In genomic region chr1:228486596-228487335, GRCh38 we compare ENCODE assay signal across 1 cellular context.
A peak's percentile ranks its signal among the peaks of the same experiment; 100 is the strongest.
TF ChIP-seq lines count a peak whose summit lies in the region.

No MANE protein-coding gene starts in this region.

TF ChIP-seq in K562, 482 proteins besides CTCF, POLR2A, EP300 and RAD21 (continued from another document and continues in another):
- TF ChIP-seq CHAMP1 (IDR thresholded peaks at IDR 0.05) (peak; percentile 73), TCF3 (CRISPR knock-in tag; IDR thresholded peaks at IDR 0.05) (no peak; the same call in 1 of the 2 replicates), NRF1 (conservative IDR thresholded peaks at IDR 0.05 in 1 of 2, IDR thresholded peaks at IDR 0.05 in 1 of 2) (peak; percentile 88 to 91), ZNF253 (CRISPR knock-in tag; conservative IDR thresholded peaks at IDR 0.05) (no peak), PCBP1 (IDR thresholded peaks at IDR 0.05; ENCODE audit: low read depth, low read length, poor library complexity, severe bottlenecking) (peak; percentile 44), RBM15 (IDR thresholded peaks at IDR 0.05; ENCODE audit: insufficient read depth, low read length) (no peak), POLR3A (IDR thresholded peaks at IDR 0.05; ENCODE audit: borderline replicate concordance, extremely low read depth, insufficient read depth, insufficient read length) (no peak), XRCC3 (IDR thresholded peaks at IDR 0.05) (no peak), HDAC8 (tag; IDR thresholded peaks at IDR 0.05) (no peak), CHCHD3 (CRISPR knock-in tag; IDR thresholded peaks at IDR 0.05) (no peak), ZNF263 (CRISPR knock-in tag; IDR thresholded peaks at IDR 0.05; ENCODE audit: borderline replicate concordance) (peak; percentile 88), SIRT6 (IDR thresholded peaks at IDR 0.05; ENCODE audit: low read depth, low read length) (no peak), ETS2 (tag; IDR thresholded peaks at IDR 0.05; ENCODE audit: borderline replicate concordance, poor library complexity, severe bottlenecking) (no peak), NFE2 (IDR thresholded peaks at IDR 0.05; ENCODE audit: low read depth) (no peak), ZNF609 (CRISPR knock-in tag; IDR thresholded peaks at IDR 0.05; ENCODE audit: borderline replicate concordance) (0 out of 2 replicates have a peak, but pooled peaks have one; percentile 83), ZBTB12 (CRISPR knock-in tag; IDR thresholded peaks at IDR 0.05) (peak; percentile 95), POLR2H (tag; IDR thresholded peaks at IDR 0.05; ENCODE audit: low read depth) (peak; percentile 18), TFE3 (CRISPR knock-in tag; IDR thresholded peaks at IDR 0.05) (peak; percentile 16; the same call in 1 of the 2 replicates), MAZ (CRISPR knock-in tag; conservative IDR thresholded peaks at IDR 0.05 in 1 of 2, IDR thresholded peaks at IDR 0.05 in 1 of 2) (peak; percentile 85 to 87; a peak in 3 of 4 replicates), CBX1 (IDR thresholded peaks at IDR 0.05; ENCODE audit: low read depth) (no peak; the same call in 1 of the 2 replicates), STAG1 (CRISPR knock-in tag; IDR thresholded peaks at IDR 0.05; ENCODE audit: borderline replicate concordance) (peak; percentile 41; the same call in 1 of the 2 replicates), PHB (CRISPR knock-in tag; IDR thresholded peaks at IDR 0.05) (0 out of 2 replicates have a peak, but pooled peaks have one; percentile 41), ARHGAP35 (IDR thresholded peaks at IDR 0.05; ENCODE audit: partially characterized antibody) (no peak), ZNF282 (CRISPR knock-in tag; IDR thresholded peaks at IDR 0.05) (no peak; the same call in 1 of the 2 replicates), MCM5 (IDR thresholded peaks at IDR 0.05; ENCODE audit: low read depth) (no peak), NFXL1 (CRISPR knock-in tag; IDR thresholded peaks at IDR 0.05) (no peak), HLTF (IDR thresholded peaks at IDR 0.05) (peak; percentile 42; the same call in 1 of the 2 replicates), RNF2 (IDR thresholded peaks at IDR 0.05) (peak; percentile 82), NCOA1 (IDR thresholded peaks at IDR 0.05; ENCODE audit: low read depth) (peak; percentile 38; the same call in 1 of the 2 replicates), RAD51 (IDR thresholded peaks at IDR 0.05; ENCODE audit: borderline replicate concordance, low read depth) (peak; percentile 89), MTA2 (IDR thresholded peaks at IDR 0.05; ENCODE audit: low read depth) (peak; percentile 67; the same call in 1 of the 2 replicates), ZNF77 (CRISPR knock-in tag; IDR thresholded peaks at IDR 0.05) (no peak), PML (IDR thresholded peaks at IDR 0.05; ENCODE audit: low read length) (peak; percentile 35), ZNF511 (CRISPR knock-in tag; IDR thresholded peaks at IDR 0.05) (peak; percentile 99), RBBP5 (IDR thresholded peaks at IDR 0.05; ENCODE audit: borderline replicate concordance, insufficient read depth, low read length, poor library complexity, severe bottlenecking) (peak; percentile 80), TCFL5 (CRISPR knock-in tag; conservative IDR thresholded peaks at IDR 0.05) (no peak), ZBTB17 (CRISPR knock-in tag; IDR thresholded peaks at IDR 0.05) (peak; percentile 65; the same call in 1 of the 2 replicates), GATAD2A (IDR thresholded peaks at IDR 0.05) (peak; percentile 100), DNMT1 (IDR thresholded peaks at IDR 0.05) (no peak), HNRNPLL (IDR thresholded peaks at IDR 0.05; ENCODE audit: low read depth, low read length, poor library complexity, severe bottlenecking) (peak; percentile 69), KDM2B (CRISPR knock-in tag; IDR thresholded peaks at IDR 0.05) (no peak), JUND (IDR thresholded peaks at IDR 0.05; ENCODE audit: borderline replicate concordance, low read depth, low read length) (peak; percentile 75), JUND (tag; IDR thresholded peaks at IDR 0.05; ENCODE audit: borderline replicate concordance, low read depth, low read length) (peak; percentile 72; the same call in 2 of the 3 replicates), SRF (CRISPR knock-in tag; IDR thresholded peaks at IDR 0.05) (peak in 1 of 2 experiments; percentile 67; a peak in 2 of 4 replicates), PYGO2 (tag; IDR thresholded peaks at IDR 0.05) (no peak), NCOA2 (IDR thresholded peaks at IDR 0.05; ENCODE audit: partially characterized antibody in 2 of 2) (no peak), SMARCA5 (IDR thresholded peaks at IDR 0.05) (no peak; the same call in 1 of the 2 replicates), SETDB1 (IDR thresholded peaks at IDR 0.05; ENCODE audit: low read length) (no peak), ZNF518B (CRISPR knock-in tag; IDR thresholded peaks at IDR 0.05) (no peak), ZNF57 (CRISPR knock-in tag; IDR thresholded peaks at IDR 0.05) (no peak), SMAD3 (CRISPR knock-in tag; conservative IDR thresholded peaks at IDR 0.05) (peak; percentile 80; the same call in 1 of the 2 replicates), GMEB1 (CRISPR knock-in tag; IDR thresholded peaks at IDR 0.05) (peak; percentile 96), ZSCAN32 (CRISPR knock-in tag; IDR thresholded peaks at IDR 0.05) (no peak)
- TF ChIP-seq, protein P1, sequence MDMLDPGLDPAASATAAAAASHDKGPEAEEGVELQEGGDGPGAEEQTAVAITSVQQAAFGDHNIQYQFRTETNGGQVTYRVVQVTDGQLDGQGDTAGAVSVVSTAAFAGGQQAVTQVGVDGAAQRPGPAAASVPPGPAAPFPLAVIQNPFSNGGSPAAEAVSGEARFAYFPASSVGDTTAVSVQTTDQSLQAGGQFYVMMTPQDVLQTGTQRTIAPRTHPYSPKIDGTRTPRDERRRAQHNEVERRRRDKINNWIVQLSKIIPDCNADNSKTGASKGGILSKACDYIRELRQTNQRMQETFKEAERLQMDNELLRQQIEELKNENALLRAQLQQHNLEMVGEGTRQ (CRISPR knock-in tag; IDR thresholded peaks at IDR 0.05): no peak
